Comparison of ENCODE assay signal across 15 cellular contexts in the genomic region with DNA sequence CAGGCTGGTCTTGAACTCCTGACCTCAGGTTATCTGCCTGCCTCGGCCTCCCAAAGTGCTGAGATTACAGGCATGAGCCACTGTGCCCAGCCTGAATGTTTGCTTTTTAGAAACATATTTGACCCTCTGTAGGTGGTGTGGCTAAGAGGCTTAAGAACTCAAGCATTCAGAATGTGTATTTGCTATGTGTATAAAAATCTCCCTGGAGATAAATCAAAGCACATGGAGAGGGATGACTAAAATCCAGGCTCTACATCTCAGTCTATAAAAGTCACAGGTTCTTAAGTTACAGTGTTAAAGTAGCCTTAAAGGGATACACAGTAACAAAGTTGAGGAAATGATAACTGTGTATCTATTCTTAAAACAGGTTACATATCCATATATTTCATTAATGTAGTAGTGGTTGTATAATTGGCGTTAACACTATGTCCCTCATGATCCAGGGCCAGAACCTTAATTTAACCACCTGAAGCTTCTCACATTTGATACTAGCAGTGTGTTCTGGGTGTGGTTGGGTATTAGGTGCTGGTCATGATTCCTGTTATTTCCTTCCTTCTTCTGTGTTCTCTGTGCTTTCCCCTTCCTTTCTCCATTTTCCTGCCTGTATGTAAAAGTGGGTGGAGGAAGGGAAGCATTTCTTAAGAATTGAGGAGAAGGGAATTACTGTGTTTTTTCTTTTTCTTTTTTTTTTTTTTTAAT. TPM values are rescaled to one million over a fixed set of nuclear protein-coding genes. Genes with fewer than 3 reads are reported as not detected.
DNase-seq lines count a peak whose midpoint lies in the region; ATAC-seq, FAIRE-seq and TF ChIP-seq lines count a peak whose summit lies in the region.
"Had no signal": no experiment of that assay in that cellular context is flagged by ENCODE, and none has a peak within 500 bp of the region (broad histone marks: within the 10 kb centered on the region; RNA-seq: fewer than 3 reads in every experiment).

No MANE protein-coding gene starts in this region.

- H3K36me3 ChIP-seq in PC-3 (ENCODE audit: low read depth, low read length) (no peaks in the 10 kb centered on the region), mesenchymal stem cell (ENCODE audit: control insufficient read depth in 1 of 2, insufficient read depth in 2 of 2, low read depth in 1 of 2, low read length in 2 of 2) (no peaks in the 10 kb centered on the region)
- H3K36me3 ChIP-seq: ascending aorta had no signal

- no peaks in the 10 kb centered on the region for H3K79me1 ChIP-seq in mesenchymal stem cell (replicated peaks; ENCODE audit: low read length, poor library complexity, severe bottlenecking)

- H3K27me3 ChIP-seq in PC-3 (ENCODE audit: low read length), result no peaks in the 10 kb centered on the region
- H3K27me3 ChIP-seq in mesenchymal stem cell (ENCODE audit: control insufficient read depth in 1 of 2, insufficient read depth in 1 of 2, low read length in 2 of 2), result no peaks in the 10 kb centered on the region
- H3K27me3 ChIP-seq: ascending aorta had no signal

- no peak overlapping the region for H3K18ac ChIP-seq in mesenchymal stem cell (ENCODE audit: low read depth in 1 of 2, low read length in 2 of 2)

- TF ChIP-seq CTCF in AG09319 (IDR thresholded peaks at IDR 0.05; ENCODE audit: low read depth, low read length) (no peak), PC-3 (conservative IDR thresholded peaks at IDR 0.05; ENCODE audit: low read depth, low read length) (no peak)

- H3K4me3 Mint-ChIP-seq in immature natural killer cell, result no peak overlapping the region
- H3K4me3 Mint-ChIP-seq: activated T-cell treated with anti-CD3 and anti-CD28 coated beads, Interleukin-2, amount 50 U/mL, for 72 hours; CD4-positive, alpha-beta memory T cell had no signal

- no peak overlapping the region for H2BK120ac ChIP-seq in mesenchymal stem cell (ENCODE audit: low read depth, low read length)

- peak; percentile 79 for DNase-seq in AG09319 (ENCODE audit: extremely low read depth, low read depth)
- peak; percentile 39 for DNase-seq in PC-3
- DNase-seq in epithelial cell of prostate (ENCODE audit: low read depth, low spot score), result peak; percentile 44
- no peak for DNase-seq in mesenchymal stem cell
- DNase-seq in SIG-M5 (lab: John Stamatoyannopoulos, UW), result no peak
- no peak for DNase-seq in activated CD4-positive, alpha-beta T cell treated with anti-CD3 and anti-CD28 coated beads for 48 hours
- no peak for DNase-seq in GM12891 (ENCODE audit: insufficient read length, low spot score)
- DNase-seq in immature natural killer cell, result no peak
- DNase-seq: activated T-cell treated with anti-CD3 and anti-CD28 coated beads, Interleukin-2, amount 50 U/mL, for 72 hours; CD4-positive, alpha-beta memory T cell; NCI-H1105 treated with DMSO at 0.1 percent for 48 hours; NCI-H524; stimulated activated naive CD4-positive, alpha-beta T cell treated with Interleukin-2 at 50 U/mL for 16 hours had no signal

- no peaks in the 10 kb centered on the region for H3K4me1 Mint-ChIP-seq in immature natural killer cell
- H3K4me1 Mint-ChIP-seq: CD4-positive, alpha-beta memory T cell had no signal

- POLR2A ChIA-PET in PC-3 (lab: Charles Lee; ENCODE audit: unreplicated experiment), result no interaction called here

- no peak overlapping the region for H2BK15ac ChIP-seq in mesenchymal stem cell (ENCODE audit: low read depth, poor library complexity, severe bottlenecking)

- H3K23ac ChIP-seq in mesenchymal stem cell (ENCODE audit: low read length in 2 of 2), result no peak overlapping the region

- no peak overlapping the region for H3K27ac Mint-ChIP-seq in immature natural killer cell
- H3K27ac Mint-ChIP-seq: activated T-cell treated with anti-CD3 and anti-CD28 coated beads, Interleukin-2, amount 50 U/mL, for 72 hours; CD4-positive, alpha-beta memory T cell had no signal

- TF ChIP-seq POLR2A in GM12891 (IDR thresholded peaks at IDR 0.05; ENCODE audit: low read depth, low read length), result no peak

- H3K27ac ChIP-seq in PC-3 (ENCODE audit: low read length) (no peak overlapping the region), epithelial cell of prostate (peak overlapping the region; percentile 66), mesenchymal stem cell (ENCODE audit: low read length, poor library complexity, severe bottlenecking) (no peak overlapping the region)
- H3K27ac ChIP-seq: ascending aorta, parathyroid adenoma had no signal

- no peaks in the 10 kb centered on the region for H3K4me1 ChIP-seq in PC-3 (ENCODE audit: insufficient read depth, low read length)
- H3K4me1 ChIP-seq in mesenchymal stem cell (ENCODE audit: control insufficient read depth, insufficient read depth, low read depth, low read length), result no peaks in the 10 kb centered on the region
- H3K4me1 ChIP-seq: parathyroid adenoma had no signal

- FAIRE-seq in GM12891 (lab: Jason Lieb, UNC), result no peak

- H3K9me2 ChIP-seq in PC-3 (replicated peaks; ENCODE audit: low read length), result no peaks in the 10 kb centered on the region

- H3K79me2 ChIP-seq in PC-3 (ENCODE audit: low read length), result no peaks in the 10 kb centered on the region
- H3K79me2 ChIP-seq: parathyroid adenoma had no signal

- BruUV-seq in PC-3 (replicated peaks; lab: Mats Ljungman, UMichigan), result no TSS peak

- H3K14ac ChIP-seq in mesenchymal stem cell (ENCODE audit: low read length in 2 of 2), result no peak overlapping the region

- WGBS in mesenchymal stem cell, result 89% methylated on average over 1 of the region's 2 CpGs

- no peak overlapping the region for H2BK5ac ChIP-seq in mesenchymal stem cell (ENCODE audit: low read depth, low read length, poor library complexity, severe bottlenecking)

- peak; percentile 84 for ATAC-seq in PC-3

- H3K27me3 Mint-ChIP-seq in immature natural killer cell (ENCODE audit: low read depth in 3 of 3), result peaks cover 0 to 7% (median 0%) of the 10 kb centered on the region in 3 donors

- H2BK12ac ChIP-seq in mesenchymal stem cell (ENCODE audit: low read length in 2 of 2), result no peak overlapping the region

- H2AFZ ChIP-seq in PC-3 (ENCODE audit: low read length), result no peak overlapping the region
- no peak overlapping the region for H2AFZ ChIP-seq in mesenchymal stem cell (ENCODE audit: low read depth, low read length)
- H2AFZ ChIP-seq: parathyroid adenoma had no signal

- intact Hi-C loops in PC-3 (cut with micrococcal nuclease), result no loop called here

- H3K9ac ChIP-seq in PC-3 (ENCODE audit: low read length), result no peak overlapping the region
- peak overlapping the region; percentile 65 for H3K9ac ChIP-seq in mesenchymal stem cell (ENCODE audit: low read length)
- H3K9ac ChIP-seq: parathyroid adenoma had no signal

- no peaks in the 10 kb centered on the region for H3K9me3 Mint-ChIP-seq in immature natural killer cell
- H3K9me3 Mint-ChIP-seq: activated T-cell treated with anti-CD3 and anti-CD28 coated beads, Interleukin-2, amount 50 U/mL, for 72 hours had no signal

- no peaks in the 10 kb centered on the region for H4K20me1 ChIP-seq in PC-3 (ENCODE audit: low read length)

- H3F3A ChIP-seq in PC-3 (ENCODE audit: low read length, unreplicated experiment), result no peaks in the 10 kb centered on the region

- H3K4me3 ChIP-seq in PC-3 (ENCODE audit: low read length) (no peak overlapping the region), mesenchymal stem cell (ENCODE audit: insufficient read depth in 1 of 2, low read depth in 1 of 2, low read length in 2 of 2) (no peak overlapping the region)
- H3K4me3 ChIP-seq: ascending aorta had no signal

- no peaks in the 10 kb centered on the region for H3K36me3 Mint-ChIP-seq in immature natural killer cell
- H3K36me3 Mint-ChIP-seq: CD4-positive, alpha-beta memory T cell had no signal

- no peaks in the 10 kb centered on the region for H3K9me3 ChIP-seq in PC-3 (ENCODE audit: low read length)
- no peaks in the 10 kb centered on the region for H3K9me3 ChIP-seq in mesenchymal stem cell (ENCODE audit: control insufficient read depth, low read length)
- H3K9me3 ChIP-seq: ascending aorta had no signal

- no peak overlapping the region for H4K91ac ChIP-seq in mesenchymal stem cell (ENCODE audit: low read length)

- H3K4me2 ChIP-seq in PC-3 (ENCODE audit: low read length) (no peak overlapping the region), mesenchymal stem cell (ENCODE audit: low read length, poor library complexity, severe bottlenecking) (no peak overlapping the region)

- H3K4ac ChIP-seq in mesenchymal stem cell (ENCODE audit: low read depth in 1 of 2, low read length in 2 of 2), result no peak overlapping the region

- CTCF ChIA-PET in PC-3 (lab: Charles Lee), result interaction anchor here (0.8 kb wide), 1 partner anchor 9 kb away, joined by 3 read pairs; no protein-coding TSS in a partner anchor

- no peak overlapping the region for H4K8ac ChIP-seq in mesenchymal stem cell (ENCODE audit: low read length)

- no peak overlapping the region for H2AK5ac ChIP-seq in mesenchymal stem cell (ENCODE audit: low read length, severe bottlenecking)

TF ChIP-seq in GM12891, 5 proteins besides CTCF, POLR2A, EP300 and RAD21:
- TF ChIP-seq POLR2AphosphoS5 (IDR thresholded peaks at IDR 0.05; ENCODE audit: low read depth, low read length), result no peak
- no peak for TF ChIP-seq POU2F2 (IDR thresholded peaks at IDR 0.05; ENCODE audit: low read depth, low read length)
- no peak for TF ChIP-seq TAF1 (IDR thresholded peaks at IDR 0.05; ENCODE audit: low read depth, low read length)
- TF ChIP-seq SPI1 (IDR thresholded peaks at IDR 0.05; ENCODE audit: low read depth, low read length), result no peak
- no peak for TF ChIP-seq PAX5 (IDR thresholded peaks at IDR 0.05; ENCODE audit: insufficient read depth, low read length, severe bottlenecking)

RNA-seq across cellular contexts. Expression of gene GIPC2, which starts 16.2 kb away (rescaled TPM):
- total RNA-seq in PC-3 (2014; rRNA removed), result not detected in 2 replicates
- polyA plus RNA-seq in mesenchymal stem cell (2013, experiment 1 of 2), result 0.01 TPM
- polyA plus RNA-seq in mesenchymal stem cell (2013, experiment 2 of 2), result not detected
- polyA plus RNA-seq in GM12891 (2012; ENCODE audit: low read depth, missing spikeins), result 0.86 TPM
- polyA plus RNA-seq in immature natural killer cell, result under 1 TPM in 1 of 3 donors, not detected in 2; 0.12 TPM

RNA-seq across cellular contexts. Expression of gene DNAJB4, which starts 57.2 kb away (rescaled TPM):
- total RNA-seq in PC-3 (2014; rRNA removed), result 4.5 and 10.5 TPM in 2 replicates
- polyA plus RNA-seq in mesenchymal stem cell (2013, experiment 1 of 2), result 15.9 TPM
- 16.1 TPM for polyA plus RNA-seq in mesenchymal stem cell (2013, experiment 2 of 2)
- polyA plus RNA-seq in GM12891 (2012; ENCODE audit: low read depth, missing spikeins), result 7.4 TPM
- polyA plus RNA-seq in immature natural killer cell, result 1 to 10 TPM; 3.9 to 9.0 (median 5.0) TPM

Comparison
In these comparisons a context has a peak if more than half of its experiments do, and no peak if none do; other contexts are left out.
1. DNase-seq: peak in AG09319 (single experiment), PC-3 (single experiment) and epithelial cell of prostate (single experiment); none in mesenchymal stem cell (single experiment), SIG-M5 (single experiment), activated CD4-positive, alpha-beta T cell treated with anti-CD3 and anti-CD28 coated beads for 48 hours (single experiment), GM12891 (single experiment) and immature natural killer cell (0 of 3).